13 cellular contexts compared by ENCODE assay signal in genomic region chr19:48394331-48395169, GRCh38. TPM values are rescaled to one million over a fixed set of nuclear protein-coding genes. Genes with fewer than 3 reads are reported as not detected.
DNase-seq lines count a peak whose midpoint lies in the region; ATAC-seq and TF ChIP-seq lines count a peak whose summit lies in the region.
"Had no signal": no experiment of that assay in that cellular context is flagged by ENCODE, and none has a peak within 500 bp of the region (broad histone marks: within the 10 kb centered on the region; RNA-seq: fewer than 3 reads in every experiment).

No MANE protein-coding gene starts in this region.

- peaks cover 28% of the 10 kb centered on the region for H3K4me1 Mint-ChIP-seq in T-helper 1 cell treated with Interleukin-12 subunit alpha and Interleukin-12 subunit beta and Interleukin-4 antibody, amounts not matched to agents 30 μg/mL and 1 μg/mL, for 36 hours (ENCODE audit: low read depth)
- peaks cover 37 to 66% of the 10 kb centered on the region in 2 donors for H3K4me1 Mint-ChIP-seq in effector memory CD8-positive, alpha-beta T cell (ENCODE audit: low read depth in 2 of 2)

- H3K36me3 ChIP-seq in parathyroid adenoma (ENCODE audit: control insufficient read depth, insufficient read depth, low read length): no peaks in the 10 kb centered on the region
- H3K36me3 ChIP-seq: SJCRH30 had no signal

- no peak for ATAC-seq in effector memory CD8-positive, alpha-beta T cell (replicated peaks)
- no peak for ATAC-seq in omental fat pad (ENCODE audit: low FRiP score)

- no peak overlapping the region for H2AFZ ChIP-seq in parathyroid adenoma

- no peak for DNase-seq in T-helper 1 cell
- DNase-seq in OCI-M1 (lab: John Stamatoyannopoulos, UW): peak; percentile 28
- DNase-seq in effector memory CD8-positive, alpha-beta T cell: no peak
- DNase-seq in AG08396 (ENCODE audit: low spot score): no peak
- no peak for DNase-seq in omental fat pad (ENCODE audit: low spot score)
- DNase-seq in NCI-H2081 treated with DMSO at 0.1 percent for 48 hours (lab: John Stamatoyannopoulos, UW): no peak
- DNase-seq: stimulated activated CD4-positive, alpha-beta T cell treated with anti-CD3 and anti-CD28 coated beads, Interleukin-2, amount 100 ng/mL, for 24 hours had no signal

- H3K9me3 Mint-ChIP-seq in T-helper 1 cell treated with Interleukin-12 subunit alpha and Interleukin-12 subunit beta and Interleukin-4 antibody, amounts not matched to agents 30 μg/mL and 1 μg/mL, for 36 hours: peaks cover 2% of the 10 kb centered on the region
- H3K9me3 Mint-ChIP-seq in effector memory CD8-positive, alpha-beta T cell: peaks cover 0 to 5% of the 10 kb centered on the region in 2 donors

- peak overlapping the region; percentile 49 for H3K27ac Mint-ChIP-seq in T-helper 1 cell treated with Interleukin-12 subunit alpha and Interleukin-12 subunit beta and Interleukin-4 antibody, amounts not matched to agents 30 μg/mL and 1 μg/mL, for 36 hours
- no peak overlapping the region for H3K27ac Mint-ChIP-seq in effector memory CD8-positive, alpha-beta T cell

- H3K27ac ChIP-seq in parathyroid adenoma: no peak overlapping the region
- H3K27ac ChIP-seq: esophagus muscularis mucosa, SJCRH30 had no signal

- H3K79me2 ChIP-seq in parathyroid adenoma: peaks cover 10% of the 10 kb centered on the region

- no peaks in the 10 kb centered on the region for H3K4me1 ChIP-seq in parathyroid adenoma

- TF ChIP-seq CTCF in parathyroid adenoma (IDR thresholded peaks at IDR 0.05): no peak
- no peak for TF ChIP-seq CTCF in omental fat pad (IDR thresholded peaks at IDR 0.05)

- no peaks in the 10 kb centered on the region for H3K9me3 ChIP-seq in parathyroid adenoma (ENCODE audit: control insufficient read depth, low read length)
- H3K9me3 ChIP-seq: esophagus muscularis mucosa, SJCRH30 had no signal

- H3K9ac ChIP-seq in parathyroid adenoma: no peak overlapping the region

- H3K27me3 Mint-ChIP-seq in T-helper 1 cell treated with Interleukin-12 subunit alpha and Interleukin-12 subunit beta and Interleukin-4 antibody, amounts not matched to agents 30 μg/mL and 1 μg/mL, for 36 hours (ENCODE audit: low read depth): peaks cover 65% of the 10 kb centered on the region
- H3K27me3 Mint-ChIP-seq in effector memory CD8-positive, alpha-beta T cell: peaks cover 32 to 51% of the 10 kb centered on the region in 2 donors

- no peak overlapping the region for H3K4me3 Mint-ChIP-seq in T-helper 1 cell treated with Interleukin-12 subunit alpha and Interleukin-12 subunit beta and Interleukin-4 antibody, amounts not matched to agents 30 μg/mL and 1 μg/mL, for 36 hours
- H3K4me3 Mint-ChIP-seq in effector memory CD8-positive, alpha-beta T cell: peak overlapping the region; percentile 36 to 76

- H3K36me3 Mint-ChIP-seq in T-helper 1 cell treated with Interleukin-12 subunit alpha and Interleukin-12 subunit beta and Interleukin-4 antibody, amounts not matched to agents 30 μg/mL and 1 μg/mL, for 36 hours (ENCODE audit: low read depth): peaks cover 11% of the 10 kb centered on the region
- peaks cover 12% of the 10 kb centered on the region for H3K36me3 Mint-ChIP-seq in effector memory CD8-positive, alpha-beta T cell (ENCODE audit: insufficient read depth)

- H3K27me3 ChIP-seq in parathyroid adenoma (ENCODE audit: control insufficient read depth, insufficient read depth, low read length): no peaks in the 10 kb centered on the region

- peak overlapping the region; percentile 72 for H3K4me2 ChIP-seq in parathyroid adenoma (ENCODE audit: low read length)

- H3K4me3 ChIP-seq in parathyroid adenoma (ENCODE audit: low read depth, low read length): peak overlapping the region; percentile 51

RNA-seq across cellular contexts. Expression of gene GRIN2D, which starts 1.1 kb away (rescaled TPM):
- under 1 TPM; 0.12 to 0.63 (median 0.33) TPM for total RNA-seq in omental fat pad
- total RNA-seq: LHCN-M2, SJCRH30 had no signal

RNA-seq across cellular contexts. Expression of gene KDELR1, which starts 3.2 kb away (rescaled TPM):
- 100 to 1,000 TPM in 1 of 4 donors, 10 to 100 TPM in 3; 72.2 to 102 (median 75.3) TPM for total RNA-seq in omental fat pad

RNA-seq across cellular contexts. Expression of gene SYNGR4, which starts 30.4 kb away (rescaled TPM):
- total RNA-seq in omental fat pad: not detected
- total RNA-seq: esophagus muscularis mucosa, LHCN-M2, SJCRH30, urinary bladder had no signal

RNA-seq across cellular contexts. Expression of gene TMEM143, which starts 30.8 kb away (rescaled TPM):
- 10 to 100 TPM in 1 of 4 donors, 1 to 10 TPM in 3; 2.0 to 11.5 (median 5.1) TPM for total RNA-seq in omental fat pad

RNA-seq across cellular contexts. Expression of gene GRWD1, which starts 51.2 kb away (rescaled TPM):
- total RNA-seq in omental fat pad: 10 to 100 TPM; 19.5 to 90.5 (median 31.5) TPM
